ENCODE assay signal across 2 cellular contexts in the genomic region with DNA sequence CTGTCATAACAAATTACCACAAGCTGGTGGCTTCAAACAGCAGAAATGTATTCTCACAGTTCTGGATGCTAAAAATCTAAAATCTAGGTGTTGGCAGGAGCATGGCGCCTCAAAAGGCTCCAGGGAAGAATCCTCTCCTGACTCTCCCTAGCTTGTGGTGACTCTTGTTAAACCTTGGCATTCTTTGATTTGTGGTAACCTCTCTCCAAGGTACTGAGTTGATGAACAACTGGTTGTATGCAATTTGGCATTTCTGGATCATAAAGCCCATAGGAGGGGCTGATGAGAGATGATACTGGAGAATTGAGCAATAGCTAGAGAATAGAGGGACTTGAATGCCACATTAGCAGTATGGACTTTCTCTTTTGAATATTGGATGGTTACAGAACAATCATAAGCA.
TF ChIP-seq lines count a peak whose summit lies in the region.

No MANE protein-coding gene starts in this region.

TF ChIP-seq in A549, 52 proteins besides CTCF, POLR2A, EP300 and RAD21 (continued from another document):
- TF ChIP-seq REST (IDR thresholded peaks at IDR 0.05) = 0 out of 2 replicates have a peak, but pooled peaks have one; percentile 21

TF ChIP-seq in GM23338, 12 proteins besides CTCF, POLR2A, EP300 and RAD21 (continued from another document):
- TF ChIP-seq ETS1 (IDR thresholded peaks at IDR 0.05) = no peak
